22 cellular contexts compared by ENCODE assay signal in genomic region chr1:220994671-220995070, GRCh38.
"Had no signal": no experiment of that assay in that cellular context is flagged by ENCODE, and none has a peak within 500 bp of the region (broad histone marks: within the 10 kb centered on the region; RNA-seq: fewer than 3 reads in every experiment).

No MANE protein-coding gene starts in this region.

- ATAC-seq: effector memory CD8-positive, alpha-beta T cell; esophagus mucosa; foreskin keratinocyte; gastrocnemius medialis; gastroesophageal sphincter; heart left ventricle; heart right ventricle had no signal

- DNase-seq: colonic mucosa; cortex of kidney; dermis blood vessel endothelial cell; dorsolateral prefrontal cortex; effector CD4-positive, alpha-beta T cell; effector CD8-positive, alpha-beta T cell; effector memory CD4-positive, alpha-beta T cell; effector memory CD8-positive, alpha-beta T cell; endodermal cell; erythroblast; esophagus squamous epithelium; foreskin fibroblast; foreskin keratinocyte; foreskin melanocyte; gastrocnemius medialis; glutamatergic neuron; head of caudate nucleus; heart left ventricle; heart right ventricle had no signal

- H3K27ac Mint-ChIP-seq: dendritic cell treated with granulocyte-macrophage colony-stimulating factor and Interleukin-4, amounts not matched to agents 40 ng/mL and 50 ng/mL, for 4 days; effector memory CD8-positive, alpha-beta T cell; endodermal cell had no signal

- H3K4me3 Mint-ChIP-seq: dendritic cell treated with granulocyte-macrophage colony-stimulating factor and Interleukin-4, amounts not matched to agents 40 ng/mL and 50 ng/mL, for 4 days; effector memory CD8-positive, alpha-beta T cell; endodermal cell had no signal

- H3K27me3 Mint-ChIP-seq: effector memory CD8-positive, alpha-beta T cell had no signal
